15 cellular contexts compared by ENCODE assay signal in the genomic region with DNA sequence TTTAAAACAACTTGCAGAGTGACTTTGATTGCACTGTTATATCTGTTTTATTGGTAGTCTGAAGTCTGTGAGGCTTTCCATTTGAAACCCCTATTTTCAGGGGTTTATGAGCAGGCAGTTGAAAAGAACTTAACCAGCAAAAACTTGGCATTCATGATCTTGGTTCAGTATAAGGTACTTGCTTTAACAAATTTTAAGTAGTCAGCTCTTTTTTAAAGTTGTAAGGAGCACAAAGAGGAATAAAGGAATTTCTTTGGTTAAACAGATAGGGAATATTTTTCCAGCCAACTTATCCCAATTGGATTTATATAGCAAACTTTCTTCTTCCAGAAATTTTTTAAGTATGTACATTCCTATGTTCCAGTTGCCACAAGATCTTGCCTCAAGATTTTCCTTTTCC.
DNase-seq lines count a peak whose midpoint lies in the region; TF ChIP-seq lines count a peak whose summit lies in the region.
"Had no signal": no experiment of that assay in that cellular context is flagged by ENCODE, and none has a peak within 500 bp of the region (broad histone marks: within the 10 kb centered on the region; RNA-seq: fewer than 3 reads in every experiment).

No MANE protein-coding gene starts in this region.

- peaks cover 40% of the 10 kb centered on the region for H3K4me1 Mint-ChIP-seq in MCF 10A (ENCODE audit: insufficient read depth, unreplicated experiment)
- H3K4me1 Mint-ChIP-seq in chondrocyte (ENCODE audit: low read depth), result peaks cover 29% of the 10 kb centered on the region
- H3K4me1 Mint-ChIP-seq: IgD-negative memory B cell had no signal

- H3K27me3 ChIP-seq in breast epithelium, result no peaks in the 10 kb centered on the region

- H3K36me3 ChIP-seq in breast epithelium (no peaks in the 10 kb centered on the region), SK-N-MC (ENCODE audit: insufficient read depth, low read length) (no peaks in the 10 kb centered on the region)

- H3K27me3 Mint-ChIP-seq in MCF 10A (ENCODE audit: insufficient read depth, unreplicated experiment) (no peaks in the 10 kb centered on the region), chondrocyte (ENCODE audit: low read depth) (no peaks in the 10 kb centered on the region)
- H3K27me3 Mint-ChIP-seq: CD4-positive, alpha-beta T cell; IgD-negative memory B cell had no signal

- intact Hi-C loops in MCF 10A (cut with micrococcal nuclease) (no loop called here), breast epithelium (cut with DNase I; ENCODE audit: low total_unique reads) (no loop called here)

- peaks cover 7% of the 10 kb centered on the region for H3K9me3 Mint-ChIP-seq in MCF 10A (ENCODE audit: unreplicated experiment)
- no peaks in the 10 kb centered on the region for H3K9me3 Mint-ChIP-seq in chondrocyte (ENCODE audit: low read depth)
- H3K9me3 Mint-ChIP-seq: CD4-positive, alpha-beta T cell; IgD-negative memory B cell had no signal

- POLR2A ChIA-PET in MCF 10A (lab: Yijun Ruan, JAX), result interaction anchor here (0.9 to 1.1 kb wide), 2 partner anchors 12 to 58 kb away, joined by 3 to 4 read pairs; no protein-coding TSS in a partner anchor

- no peak overlapping the region for H3K9ac ChIP-seq in SK-N-MC (ENCODE audit: insufficient read length)
- H3K9ac ChIP-seq: KMS-11 had no signal

- H3K27ac Mint-ChIP-seq in MCF 10A (ENCODE audit: low read depth, unreplicated experiment), result peak overlapping the region; percentile 35
- H3K27ac Mint-ChIP-seq in chondrocyte (ENCODE audit: unreplicated experiment), result peak overlapping the region; percentile 71
- H3K27ac Mint-ChIP-seq: CD4-positive, alpha-beta T cell; IgD-negative memory B cell had no signal

- no peak overlapping the region for H3K27ac ChIP-seq in breast epithelium
- H3K27ac ChIP-seq in SK-N-MC, result peak overlapping the region; percentile 67
- H3K27ac ChIP-seq: 22Rv1, KMS-11 had no signal

- CTCF ChIA-PET in MCF 10A (lab: Yijun Ruan, JAX), result interaction anchor here (0.6 to 0.7 kb wide), 2 partner anchors 227 to 880 kb away, joined by 3 to 4 read pairs; no protein-coding TSS in a partner anchor

- no peak overlapping the region for H3K4me3 ChIP-seq in breast epithelium
- H3K4me3 ChIP-seq in SK-N-MC, result no peak overlapping the region

- H3K4me1 ChIP-seq in breast epithelium, result no peaks in the 10 kb centered on the region

- DNase-seq in MCF 10A (ENCODE audit: unreplicated experiment) (no peak), breast epithelium (ENCODE audit: low spot score in 2 of 2) (no peak), SK-N-MC (ENCODE audit: low read depth, low spot score) (no peak), chondrocyte (ENCODE audit: low spot score) (no peak), SK-N-DZ (ENCODE audit: low spot score) (no peak), SW 1271 (lab: John Stamatoyannopoulos, UW) (no peak), NCI-H82 (lab: John Stamatoyannopoulos, UW) (no peak), 8988T (no peak)
- DNase-seq: ACHN; C1 segment of cervical spinal cord; Calu3; CD4-positive, alpha-beta T cell had no signal

- no peak overlapping the region for H3K4me3 Mint-ChIP-seq in MCF 10A (ENCODE audit: unreplicated experiment)
- no peak overlapping the region for H3K4me3 Mint-ChIP-seq in chondrocyte (ENCODE audit: unreplicated experiment)
- H3K4me3 Mint-ChIP-seq: CD4-positive, alpha-beta T cell; IgD-negative memory B cell had no signal

- no peak for TF ChIP-seq POLR2A in breast epithelium (IDR thresholded peaks at IDR 0.05)

- H3K9me3 ChIP-seq in breast epithelium (no peaks in the 10 kb centered on the region), SK-N-MC (ENCODE audit: low read depth, low read length) (no peaks in the 10 kb centered on the region)

- no TSS peak for BruUV-seq in MCF 10A (replicated peaks; lab: Mats Ljungman, UMichigan)

- H3K36me3 Mint-ChIP-seq in MCF 10A (ENCODE audit: insufficient read depth, unreplicated experiment), result no peaks in the 10 kb centered on the region
- no peaks in the 10 kb centered on the region for H3K36me3 Mint-ChIP-seq in chondrocyte (ENCODE audit: low read depth)
- H3K36me3 Mint-ChIP-seq: IgD-negative memory B cell had no signal

- TF ChIP-seq CTCF in MCF 10A (IDR thresholded peaks at IDR 0.05; ENCODE audit: unreplicated experiment) (no peak), breast epithelium (IDR thresholded peaks at IDR 0.05) (no peak), chondrocyte (IDR thresholded peaks at IDR 0.05) (no peak)
